Comparison of ENCODE assay signal across 8 cellular contexts in the genomic region with DNA sequence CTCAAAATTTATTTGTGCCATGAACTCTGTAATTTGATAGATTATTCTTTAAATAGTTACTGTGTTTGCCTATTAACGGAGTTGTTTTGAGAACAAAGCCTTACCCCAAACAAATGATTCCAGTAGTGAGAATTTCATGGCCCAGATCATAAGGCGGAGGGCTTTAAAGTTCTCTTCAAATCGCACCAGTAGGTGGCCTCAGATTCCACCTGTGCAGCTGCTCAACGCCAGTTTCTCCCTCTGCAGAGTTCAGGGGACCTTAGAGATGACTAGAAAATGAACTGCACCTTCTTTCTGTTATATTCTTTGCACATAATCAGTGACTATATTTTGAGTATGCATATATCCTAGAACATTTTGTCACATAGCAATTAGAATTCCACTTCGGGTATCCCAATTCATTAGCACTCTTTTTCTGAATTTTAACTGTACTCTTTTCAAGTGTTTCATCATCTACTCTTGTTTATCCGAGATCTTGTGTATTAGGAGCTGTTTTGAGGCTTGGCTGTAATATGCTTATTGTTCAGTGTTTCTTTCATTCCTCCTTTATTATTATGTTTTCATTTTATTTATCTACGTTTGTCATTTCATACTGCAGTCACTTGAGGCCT.
DNase-seq lines count a peak whose midpoint lies in the region; ATAC-seq and TF ChIP-seq lines count a peak whose summit lies in the region.

No MANE protein-coding gene starts in this region.

- peak; percentile 62 for DNase-seq in activated CD4-positive, alpha-beta T cell treated with anti-CD3 and anti-CD28 coated beads, Interleukin-2, amount 10 ng/mL, durations not matched to agents 24 days and 14 days
- DNase-seq in activated CD4-positive, alpha-beta T cell treated with anti-CD3 and anti-CD28 coated beads, Interleukin-2, amount 50 U/mL, for 4 hours = no peak
- peak; percentile 58 for DNase-seq in MM.1S
- peak; percentile 18 for DNase-seq in UCSD-AML1 (lab: John Stamatoyannopoulos, UW; ENCODE audit: unreplicated experiment)
- peak; percentile 73 for DNase-seq in islet precursor cell
- DNase-seq in effector CD4-positive, alpha-beta T cell = no peak
- DNase-seq in effector memory CD8-positive, alpha-beta T cell = no peak
- no peak for DNase-seq in MV-4-11 (lab: John Stamatoyannopoulos, UW)

- intact Hi-C loops in activated CD4-positive, alpha-beta T cell treated with anti-CD3 and anti-CD28 coated beads, Interleukin-2, amount 10 ng/mL, durations not matched to agents 24 days and 14 days (cut with micrococcal nuclease) = no loop called here

- no peaks in the 10 kb centered on the region for H3K36me3 ChIP-seq in MM.1S (replicated peaks; ENCODE audit: insufficient read depth, low read length)

- no peaks in the 10 kb centered on the region for H3K9me3 Mint-ChIP-seq in activated CD4-positive, alpha-beta T cell treated with anti-CD3 and anti-CD28 coated beads, Interleukin-2, amount 10 ng/mL, durations not matched to agents 24 days and 14 days
- H3K9me3 Mint-ChIP-seq in effector memory CD8-positive, alpha-beta T cell = no peaks in the 10 kb centered on the region

- ATAC-seq in effector memory CD8-positive, alpha-beta T cell (replicated peaks) = no peak

- no peaks in the 10 kb centered on the region for H3K9me3 ChIP-seq in MM.1S (replicated peaks; ENCODE audit: insufficient read depth, low read length)

- no peaks in the 10 kb centered on the region for H4K20me1 ChIP-seq in MM.1S (ENCODE audit: insufficient read depth, low read length)

- H3K4me3 Mint-ChIP-seq in activated CD4-positive, alpha-beta T cell treated with anti-CD3 and anti-CD28 coated beads, Interleukin-2, amount 10 ng/mL, durations not matched to agents 24 days and 14 days = no peak overlapping the region
- H3K4me3 Mint-ChIP-seq in effector memory CD8-positive, alpha-beta T cell = no peak overlapping the region

- no peak overlapping the region for H3K4me2 ChIP-seq in MM.1S (ENCODE audit: low read depth, low read length)

- H3K9me2 ChIP-seq in MM.1S (replicated peaks; ENCODE audit: insufficient read depth, low read length) = no peaks in the 10 kb centered on the region

- H3K4me3 ChIP-seq in MM.1S (ENCODE audit: low read length) = no peak overlapping the region

- H3F3A ChIP-seq in MM.1S (ENCODE audit: insufficient read depth, low read length) = no peaks in the 10 kb centered on the region

- peak; percentile 77 for TF ChIP-seq CTCF in MM.1S (IDR thresholded peaks at IDR 0.05; ENCODE audit: low read length)

- H2AFZ ChIP-seq in MM.1S (ENCODE audit: low read length) = no peak overlapping the region

- no peaks in the 10 kb centered on the region for H3K79me2 ChIP-seq in MM.1S (ENCODE audit: low read length)

- H3K36me3 Mint-ChIP-seq in activated CD4-positive, alpha-beta T cell treated with anti-CD3 and anti-CD28 coated beads, Interleukin-2, amount 10 ng/mL, durations not matched to agents 24 days and 14 days (ENCODE audit: low read depth) = no peaks in the 10 kb centered on the region
- H3K36me3 Mint-ChIP-seq in effector memory CD8-positive, alpha-beta T cell (ENCODE audit: insufficient read depth) = peaks cover 3% of the 10 kb centered on the region

- H3K27ac Mint-ChIP-seq in activated CD4-positive, alpha-beta T cell treated with anti-CD3 and anti-CD28 coated beads, Interleukin-2, amount 10 ng/mL, durations not matched to agents 24 days and 14 days = no peak overlapping the region
- H3K27ac Mint-ChIP-seq in effector memory CD8-positive, alpha-beta T cell = no peak overlapping the region

- H3K27ac ChIP-seq in MM.1S (ENCODE audit: low read length) = no peak overlapping the region

- H3K4me1 Mint-ChIP-seq in activated CD4-positive, alpha-beta T cell treated with anti-CD3 and anti-CD28 coated beads, Interleukin-2, amount 10 ng/mL, durations not matched to agents 24 days and 14 days = peaks cover 2% of the 10 kb centered on the region
- H3K4me1 Mint-ChIP-seq in effector memory CD8-positive, alpha-beta T cell (ENCODE audit: low read depth in 2 of 2) = peaks cover 0 to 3% of the 10 kb centered on the region in 2 donors

- 0 out of 2 replicates have a peak, but pooled peaks cover 2% of the 10 kb centered on the region for H3K4me1 ChIP-seq in MM.1S (ENCODE audit: low read length)

- no peaks in the 10 kb centered on the region for H3K27me3 ChIP-seq in MM.1S (replicated peaks; ENCODE audit: insufficient read depth, low read length)

- H3K9ac ChIP-seq in MM.1S (ENCODE audit: low read length) = no peak overlapping the region

- H3K27me3 Mint-ChIP-seq in activated CD4-positive, alpha-beta T cell treated with anti-CD3 and anti-CD28 coated beads, Interleukin-2, amount 10 ng/mL, durations not matched to agents 24 days and 14 days = no peaks in the 10 kb centered on the region
- H3K27me3 Mint-ChIP-seq in effector memory CD8-positive, alpha-beta T cell = peaks cover 10 to 22% of the 10 kb centered on the region in 2 donors

Comparison
In these comparisons a context has a peak if more than half of its experiments do, and no peak if none do; other contexts are left out.
1. DNase-seq: peak in activated CD4-positive, alpha-beta T cell treated with anti-CD3 and anti-CD28 coated beads, Interleukin-2, amount 10 ng/mL, durations not matched to agents 24 days and 14 days (single experiment), MM.1S (single experiment), UCSD-AML1 (single experiment) and islet precursor cell (single experiment); none in activated CD4-positive, alpha-beta T cell treated with anti-CD3 and anti-CD28 coated beads, Interleukin-2, amount 50 U/mL, for 4 hours (0 of 2), effector CD4-positive, alpha-beta T cell (single experiment), effector memory CD8-positive, alpha-beta T cell (0 of 3) and MV-4-11 (single experiment).